In the genomic region with DNA sequence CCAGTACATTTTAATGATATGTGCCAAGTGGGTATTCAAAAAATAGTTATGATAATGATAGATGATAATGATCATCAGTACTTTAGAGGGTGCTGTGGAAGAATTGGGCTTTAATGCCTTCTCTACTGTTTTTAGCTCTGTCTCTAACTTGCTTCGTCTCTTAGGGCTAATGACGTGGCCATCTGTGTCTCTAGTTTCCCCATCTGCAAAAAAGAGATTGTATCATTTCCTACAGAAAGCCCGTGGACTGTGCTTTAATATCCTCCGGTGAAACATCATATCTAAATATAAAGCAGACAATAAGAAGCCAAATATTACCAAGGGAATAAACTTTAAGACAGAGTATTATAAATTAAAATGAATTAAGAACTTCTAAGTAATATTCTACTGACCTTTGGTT, we compare ENCODE assay signal across 1 cellular context.
TF ChIP-seq lines count a peak whose summit lies in the region.

No MANE protein-coding gene starts in this region.

TF ChIP-seq in GM23338, 12 proteins besides CTCF, POLR2A, EP300 and RAD21 (continued from another document):
- no peak for TF ChIP-seq ZNF462 (CRISPR knock-in tag; IDR thresholded peaks at IDR 0.05)
- no peak for TF ChIP-seq ZNF114 (CRISPR knock-in tag; IDR thresholded peaks at IDR 0.05)
- TF ChIP-seq EZH2 (IDR thresholded peaks at IDR 0.05; ENCODE audit: low read depth, unreplicated experiment), result no peak
- TF ChIP-seq, protein P1, sequence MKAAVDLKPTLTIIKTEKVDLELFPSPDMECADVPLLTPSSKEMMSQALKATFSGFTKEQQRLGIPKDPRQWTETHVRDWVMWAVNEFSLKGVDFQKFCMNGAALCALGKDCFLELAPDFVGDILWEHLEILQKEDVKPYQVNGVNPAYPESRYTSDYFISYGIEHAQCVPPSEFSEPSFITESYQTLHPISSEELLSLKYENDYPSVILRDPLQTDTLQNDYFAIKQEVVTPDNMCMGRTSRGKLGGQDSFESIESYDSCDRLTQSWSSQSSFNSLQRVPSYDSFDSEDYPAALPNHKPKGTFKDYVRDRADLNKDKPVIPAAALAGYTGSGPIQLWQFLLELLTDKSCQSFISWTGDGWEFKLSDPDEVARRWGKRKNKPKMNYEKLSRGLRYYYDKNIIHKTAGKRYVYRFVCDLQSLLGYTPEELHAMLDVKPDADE (IDR thresholded peaks at IDR 0.05), result no peak
- TF ChIP-seq EZH2phosphoT487 (IDR thresholded peaks at IDR 0.05; ENCODE audit: unreplicated experiment), result no peak
TF ChIP-seq in GM23338: peak in this region for 0.
